Comparison of ENCODE assay signal across 18 cellular contexts in genomic region chr1:11781298-11781697, GRCh38. TPM values are rescaled to one million over a fixed set of nuclear protein-coding genes. Genes with fewer than 3 reads are reported as not detected.
"Had no signal": no experiment of that assay in that cellular context is flagged by ENCODE, and none has a peak within 500 bp of the region (broad histone marks: within the 10 kb centered on the region; RNA-seq: fewer than 3 reads in every experiment).

No MANE protein-coding gene starts in this region.

- H3K27me3 ChIP-seq: adrenal gland, esophagus muscularis mucosa, tibial nerve, vagina had no signal

- H3K9me3 ChIP-seq: adrenal gland, esophagus muscularis mucosa, tibial nerve, vagina had no signal

- H3K36me3 ChIP-seq: adrenal gland, esophagus muscularis mucosa, tibial nerve, vagina, WERI-Rb-1 had no signal

- ATAC-seq: T-helper 17 cell had no signal

- H3K4me3 ChIP-seq: adrenal gland, esophagus muscularis mucosa, lung, tibial nerve, vagina had no signal

- DNase-seq: activated CD4-positive, alpha-beta T cell treated with anti-CD3 and anti-CD28 coated beads, Interleukin-2, amount 50 U/mL, for 4 hours; activated gamma-delta T cell; effector memory CD4-positive, alpha-beta T cell; nucleus accumbens; posterior cingulate gyrus; retina; stimulated activated CD4-positive, alpha-beta T cell treated with anti-CD3 and anti-CD28 coated beads, Interleukin-2, amount 100 ng/mL, for 24 hours; stimulated activated naive CD4-positive, alpha-beta T cell treated with Interleukin-2 at 50 U/mL for 16 hours; T-helper 17 cell; WERI-Rb-1 had no signal

- H3K27ac ChIP-seq: adrenal gland, esophagus muscularis mucosa, tibial nerve, vagina, WERI-Rb-1 had no signal

RNA-seq across cellular contexts. Expression of gene C1orf167, which starts 19.3 kb away (rescaled TPM):
- total RNA-seq: activated CD8-positive, alpha-beta memory T cell treated with anti-CD3 and anti-CD28 coated beads for 36 hours; chondrocyte; endothelial cell of umbilical vein; vagina had no signal
- polyA plus RNA-seq: endothelial cell of umbilical vein had no signal
